Comparison of ENCODE assay signal across 6 cellular contexts in the genomic region with DNA sequence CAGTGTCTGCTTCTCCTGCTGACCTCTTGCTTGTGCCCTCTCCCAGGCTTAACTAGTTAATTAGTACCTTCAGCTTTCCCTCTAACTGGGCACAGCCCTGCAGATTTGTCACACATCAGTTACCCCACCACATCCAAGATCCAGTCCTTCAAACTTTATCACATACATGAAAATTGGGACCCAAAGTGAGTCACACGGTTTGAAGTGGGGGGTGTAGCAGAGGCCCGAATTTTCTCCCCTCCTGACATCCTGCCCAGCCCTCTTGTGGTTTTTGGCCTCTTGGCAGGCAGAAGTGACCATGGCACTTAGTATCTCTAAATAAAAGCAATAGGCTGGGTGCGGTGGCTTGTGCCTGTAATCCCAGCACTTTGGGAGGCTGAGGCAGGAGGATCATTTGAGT. TPM values are rescaled to one million over a fixed set of nuclear protein-coding genes. Genes with fewer than 3 reads are reported as not detected.
A peak's percentile ranks its signal among the peaks of the same experiment; 100 is the strongest.
DNase-seq lines count a peak whose midpoint lies in the region; ATAC-seq and TF ChIP-seq lines count a peak whose summit lies in the region.

No MANE protein-coding gene starts in this region.

- H3K4me1 ChIP-seq in liver (ENCODE audit: control insufficient read depth in 4 of 4, insufficient read depth in 4 of 4, low read length in 3 of 4) (peaks cover 3 to 35% (median 22%) of the 10 kb centered on the region in 4 donors), right lobe of liver (peaks cover 0 to 16% (median 4%) of the 10 kb centered on the region in 4 donors), colonic mucosa (peaks cover 9% of the 10 kb centered on the region), upper lobe of left lung (peaks cover 56 to 81% (median 73%) of the 10 kb centered on the region in 4 donors)

- H3K9me3 ChIP-seq in liver (ENCODE audit: control insufficient read depth in 4 of 4, low read length in 3 of 4) (no peaks in the 10 kb centered on the region), right lobe of liver (no peaks in the 10 kb centered on the region), colonic mucosa (no peaks in the 10 kb centered on the region), upper lobe of left lung (no peaks in the 10 kb centered on the region)

- DNase-seq in right lobe of liver: no peak
- no peak for DNase-seq in colonic mucosa
- DNase-seq in upper lobe of left lung: no peak
- no peak for DNase-seq in foreskin melanocyte
- DNase-seq in stimulated activated naive CD4-positive, alpha-beta T cell treated with Interleukin-2 at 50 U/mL for 16 hours (lab: John Stamatoyannopoulos, UW): no peak

- H3K27ac ChIP-seq in liver (ENCODE audit: low read depth in 1 of 2, low read length in 2 of 2): peak overlapping the region; percentile 18 to 48
- H3K27ac ChIP-seq in right lobe of liver: peak overlapping the region in 1 of 3 donors; percentile 18
- H3K27ac ChIP-seq in colonic mucosa: peak overlapping the region; percentile 22
- H3K27ac ChIP-seq in upper lobe of left lung: peak overlapping the region; percentile 65 to 96 (median 78)

- intact Hi-C loops in right lobe of liver (cut with DNase I): loop anchor here in 1 of 2 donors (10.0 kb wide), 1 partner anchor 754 kb away; no protein-coding TSS in a partner anchor
- intact Hi-C loops in colonic mucosa (cut with DNase I): no loop called here

- no peak overlapping the region for H3K4me3 ChIP-seq in liver (ENCODE audit: low read depth in 1 of 3, low read length in 3 of 3)
- no peak overlapping the region for H3K4me3 ChIP-seq in right lobe of liver
- no peak overlapping the region for H3K4me3 ChIP-seq in colonic mucosa
- H3K4me3 ChIP-seq in upper lobe of left lung: peak overlapping the region in 1 of 4 donors; percentile 14

- TF ChIP-seq POLR2A in right lobe of liver (IDR thresholded peaks at IDR 0.05) (no peak), upper lobe of left lung (IDR thresholded peaks at IDR 0.05) (no peak)

- peaks cover 0 to 2% (median under 1%) of the 10 kb centered on the region in 4 donors for H3K36me3 ChIP-seq in liver (ENCODE audit: control insufficient read depth in 4 of 4, insufficient read depth in 3 of 4, low read depth in 1 of 4, low read length in 3 of 4)
- no peaks in the 10 kb centered on the region for H3K36me3 ChIP-seq in right lobe of liver
- no peaks in the 10 kb centered on the region for H3K36me3 ChIP-seq in colonic mucosa
- H3K36me3 ChIP-seq in upper lobe of left lung: no peaks in the 10 kb centered on the region

- TF ChIP-seq EP300 in upper lobe of left lung (IDR thresholded peaks at IDR 0.05): no peak

- 57% methylated on average over 3 of the region's 3 CpGs for whole genome bisulfite sequencing in liver
- WGBS in right lobe of liver (ENCODE audit: insufficient coverage, low coverage, low lambda C conversion rate, missing lambda C conversion rate): 43% methylated on average over 3 of the region's 3 CpGs
- 25 to 39% methylated on average over 3 of the region's 3 CpGs for WGBS in upper lobe of left lung, 2 donors

- H3K9ac ChIP-seq in liver (ENCODE audit: low read depth in 1 of 2, low read length in 2 of 2) (no peak overlapping the region), colonic mucosa (ENCODE audit: low read depth in 2 of 2, low read length in 2 of 2) (no peak overlapping the region)

- TF ChIP-seq CTCF in liver (IDR thresholded peaks at IDR 0.05; ENCODE audit: low read depth, low read length, missing input control) (no peak), right lobe of liver (IDR thresholded peaks at IDR 0.05) (no peak), colonic mucosa (IDR thresholded peaks at IDR 0.05) (no peak), upper lobe of left lung (IDR thresholded peaks at IDR 0.05) (no peak)

- H3K27me3 ChIP-seq in liver (ENCODE audit: control insufficient read depth in 4 of 4, insufficient read depth in 4 of 4, low read length in 3 of 4): no peaks in the 10 kb centered on the region
- no peaks in the 10 kb centered on the region for H3K27me3 ChIP-seq in right lobe of liver
- no peaks in the 10 kb centered on the region for H3K27me3 ChIP-seq in colonic mucosa
- no peaks in the 10 kb centered on the region for H3K27me3 ChIP-seq in upper lobe of left lung

- no peak for ATAC-seq in right lobe of liver
- no peak for ATAC-seq in upper lobe of left lung (ENCODE audit: low FRiP score in 2 of 2)

- TF ChIP-seq RAD21 in liver (IDR thresholded peaks at IDR 0.05): no peak

TF ChIP-seq in liver, 16 proteins besides CTCF, POLR2A, EP300 and RAD21:
- TF ChIP-seq SP1 (IDR thresholded peaks at IDR 0.05) (no peak), RXRA (IDR thresholded peaks at IDR 0.05) (no peak), TAF1 (conservative IDR thresholded peaks at IDR 0.05) (no peak), EGR1 (IDR thresholded peaks at IDR 0.05; ENCODE audit: low read depth in 2 of 2) (no peak), FOXA1 (IDR thresholded peaks at IDR 0.05) (no peak), NR2F2 (IDR thresholded peaks at IDR 0.05) (no peak), HNF4G (IDR thresholded peaks at IDR 0.05) (no peak), JUND (IDR thresholded peaks at IDR 0.05) (no peak), GABPA (IDR thresholded peaks at IDR 0.05 in 1 of 2, conservative IDR thresholded peaks at IDR 0.05 in 1 of 2) (no peak), YY1 (IDR thresholded peaks at IDR 0.05) (no peak)
- TF ChIP-seq, protein P1, sequence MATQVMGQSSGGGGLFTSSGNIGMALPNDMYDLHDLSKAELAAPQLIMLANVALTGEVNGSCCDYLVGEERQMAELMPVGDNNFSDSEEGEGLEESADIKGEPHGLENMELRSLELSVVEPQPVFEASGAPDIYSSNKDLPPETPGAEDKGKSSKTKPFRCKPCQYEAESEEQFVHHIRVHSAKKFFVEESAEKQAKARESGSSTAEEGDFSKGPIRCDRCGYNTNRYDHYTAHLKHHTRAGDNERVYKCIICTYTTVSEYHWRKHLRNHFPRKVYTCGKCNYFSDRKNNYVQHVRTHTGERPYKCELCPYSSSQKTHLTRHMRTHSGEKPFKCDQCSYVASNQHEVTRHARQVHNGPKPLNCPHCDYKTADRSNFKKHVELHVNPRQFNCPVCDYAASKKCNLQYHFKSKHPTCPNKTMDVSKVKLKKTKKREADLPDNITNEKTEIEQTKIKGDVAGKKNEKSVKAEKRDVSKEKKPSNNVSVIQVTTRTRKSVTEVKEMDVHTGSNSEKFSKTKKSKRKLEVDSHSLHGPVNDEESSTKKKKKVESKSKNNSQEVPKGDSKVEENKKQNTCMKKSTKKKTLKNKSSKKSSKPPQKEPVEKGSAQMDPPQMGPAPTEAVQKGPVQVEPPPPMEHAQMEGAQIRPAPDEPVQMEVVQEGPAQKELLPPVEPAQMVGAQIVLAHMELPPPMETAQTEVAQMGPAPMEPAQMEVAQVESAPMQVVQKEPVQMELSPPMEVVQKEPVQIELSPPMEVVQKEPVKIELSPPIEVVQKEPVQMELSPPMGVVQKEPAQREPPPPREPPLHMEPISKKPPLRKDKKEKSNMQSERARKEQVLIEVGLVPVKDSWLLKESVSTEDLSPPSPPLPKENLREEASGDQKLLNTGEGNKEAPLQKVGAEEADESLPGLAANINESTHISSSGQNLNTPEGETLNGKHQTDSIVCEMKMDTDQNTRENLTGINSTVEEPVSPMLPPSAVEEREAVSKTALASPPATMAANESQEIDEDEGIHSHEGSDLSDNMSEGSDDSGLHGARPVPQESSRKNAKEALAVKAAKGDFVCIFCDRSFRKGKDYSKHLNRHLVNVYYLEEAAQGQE (IDR thresholded peaks at IDR 0.05): no peak
- TF ChIP-seq, protein P2, sequence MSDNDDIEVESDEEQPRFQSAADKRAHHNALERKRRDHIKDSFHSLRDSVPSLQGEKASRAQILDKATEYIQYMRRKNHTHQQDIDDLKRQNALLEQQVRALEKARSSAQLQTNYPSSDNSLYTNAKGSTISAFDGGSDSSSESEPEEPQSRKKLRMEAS (IDR thresholded peaks at IDR 0.05): no peak
- TF ChIP-seq, protein P3, sequence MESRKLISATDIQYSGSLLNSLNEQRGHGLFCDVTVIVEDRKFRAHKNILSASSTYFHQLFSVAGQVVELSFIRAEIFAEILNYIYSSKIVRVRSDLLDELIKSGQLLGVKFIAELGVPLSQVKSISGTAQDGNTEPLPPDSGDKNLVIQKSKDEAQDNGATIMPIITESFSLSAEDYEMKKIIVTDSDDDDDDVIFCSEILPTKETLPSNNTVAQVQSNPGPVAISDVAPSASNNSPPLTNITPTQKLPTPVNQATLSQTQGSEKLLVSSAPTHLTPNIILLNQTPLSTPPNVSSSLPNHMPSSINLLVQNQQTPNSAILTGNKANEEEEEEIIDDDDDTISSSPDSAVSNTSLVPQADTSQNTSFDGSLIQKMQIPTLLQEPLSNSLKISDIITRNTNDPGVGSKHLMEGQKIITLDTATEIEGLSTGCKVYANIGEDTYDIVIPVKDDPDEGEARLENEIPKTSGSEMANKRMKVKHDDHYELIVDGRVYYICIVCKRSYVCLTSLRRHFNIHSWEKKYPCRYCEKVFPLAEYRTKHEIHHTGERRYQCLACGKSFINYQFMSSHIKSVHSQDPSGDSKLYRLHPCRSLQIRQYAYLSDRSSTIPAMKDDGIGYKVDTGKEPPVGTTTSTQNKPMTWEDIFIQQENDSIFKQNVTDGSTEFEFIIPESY (IDR thresholded peaks at IDR 0.05): no peak
TF ChIP-seq in liver: peak in this region for 0.

RNA-seq across cellular contexts. Expression of a gene that starts 3.9 kb away (rescaled TPM):
- total RNA-seq in liver (10 to 100 TPM; 20.4 to 32.9 TPM), right lobe of liver (10 to 100 TPM; 16.6 to 21.4 (median 18.6) TPM), colonic mucosa (10 to 100 TPM; 27.3 to 45.1 TPM), upper lobe of left lung (100 to 1,000 TPM in 1 of 6 donors, 10 to 100 TPM in 5; 30.2 to 102 (median 70.1) TPM)
- polyA plus RNA-seq in liver: 10 to 100 TPM; 13.9 to 17.5 TPM

RNA-seq across cellular contexts. Expression of a gene that starts 9.3 kb away (rescaled TPM):
- total RNA-seq in liver (10 to 100 TPM in 1 of 2 donors, 1 to 10 TPM in 1; 4.7 to 30.6 TPM), right lobe of liver (10 to 100 TPM in 4 of 6 experiments, 1 to 10 TPM in 2; 5.3 to 28.1 (median 17.8) TPM), colonic mucosa (10 to 100 TPM; 17.1 to 19.6 TPM), upper lobe of left lung (10 to 100 TPM; 35.8 to 66.9 (median 43.1) TPM)
- 10 to 100 TPM; 17.9 to 32.5 TPM for polyA plus RNA-seq in liver

RNA-seq across cellular contexts. Expression of a gene that starts 51.5 kb away (rescaled TPM):
- total RNA-seq in liver (1 to 10 TPM; 3.7 to 9.2 TPM), right lobe of liver (10 to 100 TPM; 10.5 to 19.4 (median 14.0) TPM), colonic mucosa (10 to 100 TPM; 23.0 to 28.5 TPM), upper lobe of left lung (10 to 100 TPM in 3 of 6 donors, 1 to 10 TPM in 3; 5.0 to 25.3 (median 9.6) TPM)
- polyA plus RNA-seq in liver: 1 to 10 TPM; 8.7 to 9.5 TPM

RNA-seq across cellular contexts. Expression of a gene that starts 53.3 kb away (rescaled TPM):
- total RNA-seq in liver: 1 to 10 TPM; 1.8 to 2.7 TPM
- polyA plus RNA-seq in liver: 1 to 10 TPM in 1 of 2 donors, under 1 TPM in 1; 0.54 to 1.1 TPM
- 1 to 10 TPM; 2.0 to 7.8 (median 2.8) TPM for total RNA-seq in right lobe of liver
- 1 to 10 TPM; 2.4 to 2.9 TPM for total RNA-seq in colonic mucosa
- total RNA-seq in upper lobe of left lung: 1 to 10 TPM; 4.7 to 7.5 (median 5.7) TPM

RNA-seq across cellular contexts. Expression of a gene that starts 53.9 kb away (rescaled TPM):
- total RNA-seq in liver: under 1 TPM in 1 of 2 donors, not detected in 1; 0.08 TPM
- polyA plus RNA-seq in liver: under 1 TPM; 0.01 to 0.06 TPM
- total RNA-seq in right lobe of liver: under 1 TPM in 3 of 6 experiments, not detected in 3; 0.04 to 0.06 (median 0.06) TPM
- under 1 TPM; 0.02 to 0.32 TPM for total RNA-seq in colonic mucosa
- 1 to 10 TPM in 2 of 6 donors, under 1 TPM in 4; 0.15 to 3.1 (median 0.88) TPM for total RNA-seq in upper lobe of left lung
